Comparison of ENCODE assay signal across 14 cellular contexts in the genomic region with DNA sequence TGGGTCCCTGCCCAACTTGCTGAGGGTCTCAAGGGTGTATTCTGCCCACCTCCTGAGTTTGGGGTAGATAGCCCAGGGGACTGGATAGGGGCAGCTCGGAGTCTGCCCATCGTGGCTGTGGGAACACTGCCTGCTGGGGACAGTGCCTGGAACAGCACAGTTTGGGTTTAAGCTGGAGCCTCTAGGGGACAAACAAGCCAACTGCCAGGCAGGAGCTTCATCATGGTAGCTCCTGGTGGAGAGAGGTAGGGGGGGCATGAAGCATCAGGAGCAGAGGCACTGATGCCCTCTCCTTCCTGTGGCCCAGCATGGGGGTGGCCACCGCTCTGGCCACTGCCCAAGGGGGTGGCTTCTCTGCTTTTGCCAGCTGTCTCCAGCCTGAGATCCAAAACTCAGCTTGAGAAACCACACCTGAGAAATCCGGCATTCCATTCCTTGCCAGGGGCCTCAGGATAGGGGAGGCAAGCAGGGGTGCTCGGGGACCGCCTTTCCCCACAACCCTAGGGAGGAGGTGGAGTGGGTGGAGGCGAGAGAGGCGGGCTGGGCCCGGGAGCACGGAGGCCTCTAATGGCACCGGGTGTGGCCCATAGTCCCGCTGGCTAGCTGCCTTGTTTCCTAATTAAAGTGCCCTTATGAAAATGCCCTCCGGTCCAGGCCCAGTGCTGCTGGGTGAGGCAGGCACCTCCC. TPM values are rescaled to one million over a fixed set of nuclear protein-coding genes. Genes with fewer than 3 reads are reported as not detected.
DNase-seq lines count a peak whose midpoint lies in the region; ATAC-seq and TF ChIP-seq lines count a peak whose summit lies in the region.
"Had no signal": no experiment of that assay in that cellular context is flagged by ENCODE, and none has a peak within 500 bp of the region (broad histone marks: within the 10 kb centered on the region; RNA-seq: fewer than 3 reads in every experiment).

No MANE protein-coding gene starts in this region.

- H3K9me3 ChIP-seq in right cardiac atrium (ENCODE audit: control insufficient read depth, low read length) = no peaks in the 10 kb centered on the region
- no peaks in the 10 kb centered on the region for H3K9me3 ChIP-seq in spleen
- no peaks in the 10 kb centered on the region for H3K9me3 ChIP-seq in CD4-positive, alpha-beta T cell (ENCODE audit: control insufficient read depth, low read length)
- no peaks in the 10 kb centered on the region for H3K9me3 ChIP-seq in suprapubic skin
- H3K9me3 ChIP-seq: SJSA1 had no signal

- H3K36me3 ChIP-seq in brain microvascular endothelial cell (replicated peaks) (no peaks in the 10 kb centered on the region), spleen (no peaks in the 10 kb centered on the region), suprapubic skin (no peaks in the 10 kb centered on the region)
- H3K36me3 ChIP-seq: SJSA1 had no signal

- TF ChIP-seq EP300 in suprapubic skin (IDR thresholded peaks at IDR 0.05) = no peak

- H3K4me3 ChIP-seq in brain microvascular endothelial cell (ENCODE audit: low read depth, low read length) (no peak overlapping the region), right cardiac atrium (ENCODE audit: low read length) (no peak overlapping the region), spleen (no peak overlapping the region), suprapubic skin (no peak overlapping the region)
- H3K4me3 ChIP-seq: SJSA1 had no signal

- no peaks in the 10 kb centered on the region for H3K36me3 Mint-ChIP-seq in HFFc6 (ENCODE audit: low read depth)
- no peaks in the 10 kb centered on the region for H3K36me3 Mint-ChIP-seq in CD4-positive, alpha-beta T cell (ENCODE audit: low read depth)
- H3K36me3 Mint-ChIP-seq: IgD-negative memory B cell had no signal

- POLR2A ChIA-PET in CD4-positive, alpha-beta T cell (lab: Charles Lee) = no interaction called here

- H3K27me3 Mint-ChIP-seq in HFFc6 (ENCODE audit: insufficient read depth) = peaks cover 1% of the 10 kb centered on the region; the same call in 1 of the 2 replicates
- no peaks in the 10 kb centered on the region for H3K27me3 Mint-ChIP-seq in CD4-positive, alpha-beta T cell

- no peaks in the 10 kb centered on the region for H3K27me3 ChIP-seq in brain microvascular endothelial cell (replicated peaks)
- H3K27me3 ChIP-seq in right cardiac atrium (ENCODE audit: control insufficient read depth, insufficient read depth) = no peaks in the 10 kb centered on the region
- peaks cover 0 to 36% (median 5%) of the 10 kb centered on the region in 7 donors for H3K27me3 ChIP-seq in spleen (replicated peaks in 1 of 7)
- H3K27me3 ChIP-seq in CD4-positive, alpha-beta T cell (ENCODE audit: control insufficient read depth, insufficient read depth, low read length) = no peaks in the 10 kb centered on the region
- H3K27me3 ChIP-seq in suprapubic skin = no peaks in the 10 kb centered on the region

- ATAC-seq in right cardiac atrium = peak; percentile 35 to 39
- no peak for ATAC-seq in CD4-positive, alpha-beta T cell (ENCODE audit: poor library complexity)

- in situ Hi-C loops in brain microvascular endothelial cell (cut with HindIII; ENCODE audit: low pct_ligation_motif_present, low sequenced_read_pairs) = no loop called here

- H3K27ac ChIP-seq in brain microvascular endothelial cell = no peak overlapping the region
- H3K27ac ChIP-seq in right cardiac atrium (ENCODE audit: low read length) = peak overlapping the region; percentile 86
- H3K27ac ChIP-seq in spleen = peak overlapping the region in 5 of 8 donors; percentile 14 to 49 (median 41)
- no peak overlapping the region for H3K27ac ChIP-seq in CD4-positive, alpha-beta T cell (ENCODE audit: low read depth, low read length)
- no peak overlapping the region for H3K27ac ChIP-seq in suprapubic skin
- H3K27ac ChIP-seq: SJSA1 had no signal

- CTCF ChIA-PET in CD4-positive, alpha-beta T cell (lab: Charles Lee) = no interaction called here

- 48% methylated on average over 13 of the region's 13 CpGs for WGBS in right cardiac atrium
- 60 to 75% (median 72%) methylated on average over 9 to 13 of the region's 13 CpGs for WGBS in spleen, 5 donors
- no CpG with 5 or more reads among the region's 13 CpGs for WGBS in suprapubic skin

- H3K4me1 ChIP-seq in right cardiac atrium (ENCODE audit: control insufficient read depth, insufficient read depth, low read length) (peaks cover 21% of the 10 kb centered on the region), spleen (peaks cover 0 to 47% (median 17%) of the 10 kb centered on the region in 6 donors), suprapubic skin (peaks cover 44% of the 10 kb centered on the region)

- intact Hi-C loops in right cardiac atrium (cut with DNase I) = no loop called here
- intact Hi-C loops in spleen (cut with DNase I; ENCODE audit: low total_unique reads) = no loop called here
- intact Hi-C loops in CD4-positive, alpha-beta T cell (cut with DNase I, micrococcal nuclease) = no loop called here

- TF ChIP-seq POLR2A in spleen (IDR thresholded peaks at IDR 0.05) = no peak
- no peak for TF ChIP-seq POLR2A in suprapubic skin (IDR thresholded peaks at IDR 0.05)

- H3K27ac Mint-ChIP-seq in HFFc6 = peak overlapping the region; percentile 89
- H3K27ac Mint-ChIP-seq in CD4-positive, alpha-beta T cell = no peak overlapping the region
- H3K27ac Mint-ChIP-seq: activated CD4-positive, alpha-beta T cell treated with anti-CD3 and anti-CD28 coated beads, Interleukin-2, amount 10 ng/mL, durations not matched to agents 24 days and 14 days; IgD-negative memory B cell had no signal

- H3K4me3 Mint-ChIP-seq in HFFc6 = peak overlapping the region; percentile 70
- H3K4me3 Mint-ChIP-seq in CD4-positive, alpha-beta T cell = no peak overlapping the region
- H3K4me3 Mint-ChIP-seq: activated CD4-positive, alpha-beta T cell treated with anti-CD3 and anti-CD28 coated beads, Interleukin-2, amount 10 ng/mL, durations not matched to agents 24 days and 14 days; IgD-negative memory B cell had no signal

- no peaks in the 10 kb centered on the region for H3K9me3 Mint-ChIP-seq in HFFc6
- H3K9me3 Mint-ChIP-seq in CD4-positive, alpha-beta T cell = no peaks in the 10 kb centered on the region
- H3K9me3 Mint-ChIP-seq: activated CD4-positive, alpha-beta T cell treated with anti-CD3 and anti-CD28 coated beads, Interleukin-2, amount 10 ng/mL, durations not matched to agents 24 days and 14 days; IgD-negative memory B cell had no signal

- peaks cover 43% of the 10 kb centered on the region for H3K4me1 Mint-ChIP-seq in HFFc6 (ENCODE audit: low read depth)
- no peaks in the 10 kb centered on the region for H3K4me1 Mint-ChIP-seq in CD4-positive, alpha-beta T cell (ENCODE audit: low read depth)
- H3K4me1 Mint-ChIP-seq: activated CD4-positive, alpha-beta T cell treated with anti-CD3 and anti-CD28 coated beads, Interleukin-2, amount 10 ng/mL, durations not matched to agents 24 days and 14 days had no signal

- DNase-seq in HFFc6 = no peak
- DNase-seq in brain microvascular endothelial cell = no peak
- peak; percentile 57 to 83 (median 80) for DNase-seq in right cardiac atrium
- DNase-seq in spleen = no peak
- no peak for DNase-seq in stimulated activated CD4-positive, alpha-beta T cell treated with anti-CD3 and anti-CD28 coated beads, Interleukin-4, amount 100 ng/mL, for 4 hours
- no peak for DNase-seq in CD4-positive, alpha-beta T cell
- DNase-seq in suprapubic skin (ENCODE audit: low spot score in 2 of 2) = no peak
- DNase-seq in superior temporal gyrus (ENCODE audit: extremely low spot score) = no peak
- DNase-seq: activated CD4-positive, alpha-beta T cell treated with anti-CD3 and anti-CD28 coated beads, Interleukin-2, amount 10 ng/mL, durations not matched to agents 24 days and 14 days; activated naive CD4-positive, alpha-beta T cell treated with Interleukin-2 at 50 U/mL for 16 hours; DMS53; NCI-H345 had no signal

- TF ChIP-seq CTCF in HFFc6 (IDR thresholded peaks at IDR 0.05) = peak; percentile 45
- peak; percentile 4 for TF ChIP-seq CTCF in brain microvascular endothelial cell (IDR thresholded peaks at IDR 0.05; ENCODE audit: low read depth, low read length, missing control alignments)
- TF ChIP-seq CTCF in spleen (IDR thresholded peaks at IDR 0.05 in 8 of 11, conservative IDR thresholded peaks at IDR 0.05 in 3 of 11) = no peak
- TF ChIP-seq CTCF in CD4-positive, alpha-beta T cell (IDR thresholded peaks at IDR 0.05) = no peak
- no peak for TF ChIP-seq CTCF in suprapubic skin (IDR thresholded peaks at IDR 0.05)

RNA-seq across cellular contexts. Expression of a gene that starts 47.6 kb away (rescaled TPM):
- 10 to 100 TPM in 1 of 6 experiments, 1 to 10 TPM in 5; 5.2 to 11.6 (median 5.7) TPM for total RNA-seq in HFFc6 (2021; fragmentation: NEBNext Ultra II Directional; extraction: Animal tissue kit (Norgen Biotek cat#: 25700))
- 10 to 100 TPM; 17.0 to 26.6 (median 24.0) TPM for total RNA-seq in right cardiac atrium
- polyA plus RNA-seq in right cardiac atrium = 12.4 TPM
- 10 to 100 TPM in 5 of 7 donors, 1 to 10 TPM in 2; 6.8 to 21.1 (median 15.4) TPM for total RNA-seq in spleen
- 1 to 10 TPM in 2 of 3 donors, under 1 TPM in 1; 0.74 to 3.2 (median 1.7) TPM for polyA plus RNA-seq in spleen
- total RNA-seq in CD4-positive, alpha-beta T cell = under 1 TPM in 1 of 2 experiments, not detected in 1; 0.03 TPM
- 10 to 100 TPM in 3 of 4 donors, 1 to 10 TPM in 1; 7.2 to 45.7 (median 14.7) TPM for total RNA-seq in suprapubic skin
- polyA plus RNA-seq: IgD-negative memory B cell had no signal

RNA-seq across cellular contexts. Expression of a gene that starts 59.1 kb away (rescaled TPM):
- total RNA-seq in HFFc6 (2021; fragmentation: NEBNext Ultra II Directional; extraction: Animal tissue kit (Norgen Biotek cat#: 25700)) = 1 to 10 TPM; 2.1 to 4.4 (median 2.7) TPM
- 1 to 10 TPM; 2.2 to 2.7 (median 2.4) TPM for total RNA-seq in right cardiac atrium
- 1.4 TPM for polyA plus RNA-seq in right cardiac atrium
- total RNA-seq in spleen = 10 to 100 TPM in 3 of 7 donors, 1 to 10 TPM in 4; 7.5 to 15.6 (median 9.3) TPM
- 1 to 10 TPM; 3.3 to 7.7 (median 4.8) TPM for polyA plus RNA-seq in spleen
- total RNA-seq in CD4-positive, alpha-beta T cell = 1 to 10 TPM; 2.3 to 2.5 TPM
- 1 to 10 TPM; 1.3 to 2.8 (median 2.2) TPM for total RNA-seq in suprapubic skin

Comparison
In these comparisons a context has a peak if more than half of its experiments do, and no peak if none do; other contexts are left out.
1. DNase-seq: peak in right cardiac atrium (3 of 3); none in HFFc6 (single experiment), brain microvascular endothelial cell (single experiment), spleen (single experiment), stimulated activated CD4-positive, alpha-beta T cell treated with anti-CD3 and anti-CD28 coated beads, Interleukin-4, amount 100 ng/mL, for 4 hours (0 of 2), CD4-positive, alpha-beta T cell (0 of 10), suprapubic skin (0 of 2) and superior temporal gyrus (single experiment).
2. CTCF ChIP-seq: peak in HFFc6 (single experiment) and brain microvascular endothelial cell (single experiment); none in spleen (0 of 11), CD4-positive, alpha-beta T cell (single experiment) and suprapubic skin (0 of 2).
3. H3K27ac ChIP-seq: peak in right cardiac atrium (single experiment) and spleen (5 of 8); none in brain microvascular endothelial cell (single experiment), CD4-positive, alpha-beta T cell (single experiment) and suprapubic skin (single experiment).
4. RNA of a gene that starts 47.6 kb away (total RNA-seq): 17.0 to 26.6 TPM in right cardiac atrium, 6.8 to 21.1 TPM in spleen, 7.2 to 45.7 TPM in suprapubic skin and 5.2 to 11.6 TPM in HFFc6; 0.03 TPM in CD4-positive, alpha-beta T cell; every median in the first group is over 4 times any median in the second.